2 cellular contexts compared by ENCODE assay signal in the genomic region with DNA sequence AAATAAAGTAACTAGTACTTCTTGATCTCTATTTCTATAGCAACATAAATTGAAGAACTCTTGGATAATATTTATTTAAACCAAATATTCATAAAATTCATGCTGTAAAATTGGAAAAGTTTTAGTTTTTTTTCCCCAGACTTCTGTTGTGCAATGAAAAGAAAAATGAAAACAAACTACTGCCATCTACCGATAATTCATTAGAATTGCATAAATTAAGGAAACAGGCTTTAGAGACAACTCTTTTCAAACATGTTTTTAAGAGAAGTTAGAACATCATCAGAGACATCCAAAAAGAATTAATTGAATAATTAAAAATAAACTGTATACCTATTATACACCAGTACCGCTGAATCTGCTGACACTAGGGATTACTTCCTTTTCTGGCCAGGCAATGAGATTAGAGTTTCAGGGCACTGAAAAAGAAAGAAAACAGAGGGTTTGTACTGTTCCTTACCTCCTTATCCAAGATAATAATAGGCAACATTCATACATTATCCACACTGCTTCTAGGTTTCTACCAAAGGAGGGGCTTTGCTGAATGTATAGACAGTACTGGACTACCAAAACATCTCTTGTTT.
TF ChIP-seq lines count a peak whose summit lies in the region.

No MANE protein-coding gene starts in this region.

TF ChIP-seq in SK-N-SH, 30 proteins besides CTCF, POLR2A, EP300 and RAD21:
- TF ChIP-seq USF2 (IDR thresholded peaks at IDR 0.05; ENCODE audit: borderline replicate concordance, low read depth, low read length) (no peak), IRF3 (IDR thresholded peaks at IDR 0.05; ENCODE audit: low read depth, low read length) (no peak), SMC3 (IDR thresholded peaks at IDR 0.05; ENCODE audit: low read depth, low read length) (peak; percentile 16; the same call in 1 of the 2 replicates)
TF ChIP-seq in SK-N-SH: peak in this region for 1.

TF ChIP-seq in SK-N-SH treated with all-trans-retinoic acid at 6 μM for 48 hours, 23 proteins besides CTCF, POLR2A, EP300 and RAD21:
- no peak for TF ChIP-seq TSHZ2 (CRISPR knock-in tag; IDR thresholded peaks at IDR 0.05)
- TF ChIP-seq ZNF8 (CRISPR knock-in tag; IDR thresholded peaks at IDR 0.05) = no peak
- TF ChIP-seq, protein P1, sequence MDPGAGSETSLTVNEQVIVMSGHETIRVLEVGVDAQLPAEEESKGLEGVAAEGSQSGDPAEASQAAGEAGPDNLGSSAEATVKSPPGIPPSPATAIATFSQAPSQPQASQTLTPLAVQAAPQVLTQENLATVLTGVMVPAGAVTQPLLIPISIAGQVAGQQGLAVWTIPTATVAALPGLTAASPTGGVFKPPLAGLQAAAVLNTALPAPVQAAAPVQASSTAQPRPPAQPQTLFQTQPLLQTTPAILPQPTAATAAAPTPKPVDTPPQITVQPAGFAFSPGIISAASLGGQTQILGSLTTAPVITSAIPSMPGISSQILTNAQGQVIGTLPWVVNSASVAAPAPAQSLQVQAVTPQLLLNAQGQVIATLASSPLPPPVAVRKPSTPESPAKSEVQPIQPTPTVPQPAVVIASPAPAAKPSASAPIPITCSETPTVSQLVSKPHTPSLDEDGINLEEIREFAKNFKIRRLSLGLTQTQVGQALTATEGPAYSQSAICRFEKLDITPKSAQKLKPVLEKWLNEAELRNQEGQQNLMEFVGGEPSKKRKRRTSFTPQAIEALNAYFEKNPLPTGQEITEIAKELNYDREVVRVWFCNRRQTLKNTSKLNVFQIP (CRISPR knock-in tag; IDR thresholded peaks at IDR 0.05; ENCODE audit: borderline replicate concordance, low read depth) = no peak
- no peak for TF ChIP-seq ZNF565 (CRISPR knock-in tag; conservative IDR thresholded peaks at IDR 0.05; ENCODE audit: low read depth)
- no peak for TF ChIP-seq CSDC2 (CRISPR knock-in tag; IDR thresholded peaks at IDR 0.05)
- TF ChIP-seq, protein P2, sequence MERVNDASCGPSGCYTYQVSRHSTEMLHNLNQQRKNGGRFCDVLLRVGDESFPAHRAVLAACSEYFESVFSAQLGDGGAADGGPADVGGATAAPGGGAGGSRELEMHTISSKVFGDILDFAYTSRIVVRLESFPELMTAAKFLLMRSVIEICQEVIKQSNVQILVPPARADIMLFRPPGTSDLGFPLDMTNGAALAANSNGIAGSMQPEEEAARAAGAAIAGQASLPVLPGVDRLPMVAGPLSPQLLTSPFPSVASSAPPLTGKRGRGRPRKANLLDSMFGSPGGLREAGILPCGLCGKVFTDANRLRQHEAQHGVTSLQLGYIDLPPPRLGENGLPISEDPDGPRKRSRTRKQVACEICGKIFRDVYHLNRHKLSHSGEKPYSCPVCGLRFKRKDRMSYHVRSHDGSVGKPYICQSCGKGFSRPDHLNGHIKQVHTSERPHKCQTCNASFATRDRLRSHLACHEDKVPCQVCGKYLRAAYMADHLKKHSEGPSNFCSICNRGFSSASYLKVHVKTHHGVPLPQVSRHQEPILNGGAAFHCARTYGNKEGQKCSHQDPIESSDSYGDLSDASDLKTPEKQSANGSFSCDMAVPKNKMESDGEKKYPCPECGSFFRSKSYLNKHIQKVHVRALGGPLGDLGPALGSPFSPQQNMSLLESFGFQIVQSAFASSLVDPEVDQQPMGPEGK (CRISPR knock-in tag; IDR thresholded peaks at IDR 0.05; ENCODE audit: borderline replicate concordance) = no peak
- no peak for TF ChIP-seq OSR1 (CRISPR knock-in tag; IDR thresholded peaks at IDR 0.05)
